Comparison of ENCODE assay signal across 21 cellular contexts in the genomic region with DNA sequence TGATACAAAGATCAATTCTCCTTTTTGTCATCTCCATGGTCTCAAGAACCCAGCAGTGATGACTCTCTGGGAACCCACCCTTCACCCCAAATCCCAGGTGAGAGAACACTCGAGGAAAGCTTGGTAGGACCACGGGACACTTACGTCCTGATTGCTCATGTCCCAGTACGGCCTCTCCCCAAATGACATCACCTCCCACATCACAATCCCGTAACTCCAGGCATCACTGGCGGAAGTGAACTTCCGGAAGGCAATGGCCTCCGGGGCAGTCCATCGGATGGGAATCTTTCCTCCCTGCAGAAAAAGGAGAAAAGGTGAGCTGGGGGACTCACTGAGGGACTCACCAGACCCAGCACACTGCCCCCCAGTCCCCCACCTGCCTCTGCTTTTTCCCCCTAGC. TPM values are rescaled to one million over a fixed set of nuclear protein-coding genes. Genes with fewer than 3 reads are reported as not detected.
DNase-seq lines count a peak whose midpoint lies in the region; ATAC-seq, FAIRE-seq and TF ChIP-seq lines count a peak whose summit lies in the region.
"Had no signal": no experiment of that assay in that cellular context is flagged by ENCODE, and none has a peak within 500 bp of the region (broad histone marks: within the 10 kb centered on the region; RNA-seq: fewer than 3 reads in every experiment).

No MANE protein-coding gene starts in this region.

- FAIRE-seq in HepG2 (lab: Jason Lieb, UNC) = no peak
- FAIRE-seq: A549, GM12878, GM18507, HTR-8/SVneo had no signal

- H3K9me3 ChIP-seq in HepG2 (ENCODE audit: low read length) (no peaks in the 10 kb centered on the region), sigmoid colon (no peaks in the 10 kb centered on the region)
- H3K9me3 ChIP-seq: A549 had no signal

- H3K36me3 ChIP-seq in H7 (replicated peaks; ENCODE audit: control insufficient read depth, insufficient read depth, low read length) (peaks cover 53% of the 10 kb centered on the region), HepG2 (replicated peaks in 1 of 2; ENCODE audit: control insufficient read depth in 1 of 2, insufficient read depth in 2 of 2, low read length in 2 of 2) (peaks cover 22 to 71% of the 10 kb centered on the region in 2 experiments), sigmoid colon (peaks cover 16 to 65% (median 38%) of the 10 kb centered on the region in 4 donors)

- H2AFZ ChIP-seq in HepG2 (ENCODE audit: low read length) = no peak overlapping the region
- H2AFZ ChIP-seq: GM23338 had no signal

- TF ChIP-seq POLR2A in HepG2 (IDR thresholded peaks at IDR 0.05; ENCODE audit: insufficient read depth in 1 of 2, low read depth in 2 of 2, low read length in 2 of 2) (no peak), sigmoid colon (IDR thresholded peaks at IDR 0.05) (no peak)

- no peak for TF ChIP-seq CTCF in HepG2 (CRISPR knock-in tag; IDR thresholded peaks at IDR 0.05)
- no peak for TF ChIP-seq CTCF in sigmoid colon (IDR thresholded peaks at IDR 0.05)

- no TSS peak for BruUV-seq in HepG2 (replicated peaks; lab: Mats Ljungman, UMichigan)

- H3K4me1 ChIP-seq in HepG2 (ENCODE audit: insufficient read depth, low read length) (peaks cover 51% of the 10 kb centered on the region), sigmoid colon (peaks cover 0 to 38% (median 33%) of the 10 kb centered on the region in 4 donors)

- DNase-seq in H7 (peak; percentile 23), HepG2 (ENCODE audit: low spot score) (no peak), sigmoid colon (no peak), DMS53 treated with DMSO at 0.1 percent for 48 hours (lab: John Stamatoyannopoulos, UW; ENCODE audit: unreplicated experiment) (no peak), GOT3 (lab: John Stamatoyannopoulos, UW) (no peak)
- no peak for DNase-seq in stimulated activated CD8-positive, alpha-beta memory T cell treated with anti-CD3 and anti-CD28 coated beads, Interleukin-4, amount 100 ng/mL, for 48 hours
- no peak for DNase-seq in activated CD4-positive, alpha-beta T cell treated with anti-CD3 and anti-CD28 coated beads, Interleukin-2, amount 50 U/mL, for 48 hours
- DNase-seq: C1 segment of cervical spinal cord; Calu3; CD4-positive, alpha-beta T cell; DMS 273 treated with DMSO at 0.1 percent for 48 hours; DMS79; HCEC 1CT; HFFc6 had no signal

- in situ Hi-C loops in HepG2 (cut with HindIII; ENCODE audit: extremely low pct_ligation_motif_present, low pct_unique_long_range_greater_than_20kb) = no loop called here

- H3K79me2 ChIP-seq in HepG2 (ENCODE audit: insufficient read depth, low read length) = no peaks in the 10 kb centered on the region

- H3K9me3 Mint-ChIP-seq in dendritic cell treated with granulocyte-macrophage colony-stimulating factor and Interleukin-4, amounts not matched to agents 40 ng/mL and 50 ng/mL, for 4 days = no peaks in the 10 kb centered on the region
- H3K9me3 Mint-ChIP-seq: CD4-positive, alpha-beta T cell; GM23338; HFFc6 had no signal

- CTCF ChIA-PET in HepG2 (lab: Yijun Ruan, JAX; ENCODE audit: low intra/inter-chr PET ratio, low total read pairs) = no interaction called here

- H3K9ac ChIP-seq in HepG2 (ENCODE audit: insufficient read depth, low read depth, low read length) = no peak overlapping the region

- no peak for TF ChIP-seq RAD21 in HepG2 (CRISPR knock-in tag; IDR thresholded peaks at IDR 0.05)

- peaks cover 29% of the 10 kb centered on the region for H3K4me1 Mint-ChIP-seq in dendritic cell treated with granulocyte-macrophage colony-stimulating factor and Interleukin-4, amounts not matched to agents 40 ng/mL and 50 ng/mL, for 4 days (ENCODE audit: low read depth)

- POLR2A ChIA-PET in HepG2 (lab: Yijun Ruan, JAX) = interaction anchor here (1.1 to 1.9 kb wide), 2 partner anchors 8 to 46 kb away, joined by 4 to 5 read pairs; partner anchors contain the start of gene SLC12A9

- no peaks in the 10 kb centered on the region; the same call in 1 of the 2 replicates for H4K20me1 ChIP-seq in HepG2 (ENCODE audit: insufficient read depth, low read length)

- WGBS in HepG2 (ENCODE audit: low lambda C conversion rate) = 94% methylated on average over 9 of the region's 9 CpGs
- WGBS in sigmoid colon, 2 donors = 92 to 94% methylated on average over 9 of the region's 9 CpGs

- no peak overlapping the region for H3K4me2 ChIP-seq in HepG2 (ENCODE audit: low read depth, low read length)
- H3K4me2 ChIP-seq: A549, GM23338 had no signal

- no peak overlapping the region for H3K4me3 Mint-ChIP-seq in dendritic cell treated with granulocyte-macrophage colony-stimulating factor and Interleukin-4, amounts not matched to agents 40 ng/mL and 50 ng/mL, for 4 days
- H3K4me3 Mint-ChIP-seq: B cell; CD4-positive, alpha-beta T cell; GM23338; HFFc6 had no signal

- H3K27ac ChIP-seq in HepG2 (ENCODE audit: extremely low read length, insufficient read depth, low read length) = no peak overlapping the region
- H3K27ac ChIP-seq in sigmoid colon = peak overlapping the region in 3 of 4 donors; percentile 72 to 84 (median 77)
- H3K27ac ChIP-seq: A549 had no signal

- H3K36me3 Mint-ChIP-seq in dendritic cell treated with granulocyte-macrophage colony-stimulating factor and Interleukin-4, amounts not matched to agents 40 ng/mL and 50 ng/mL, for 4 days (ENCODE audit: low read depth) = no peaks in the 10 kb centered on the region

- H3K27me3 Mint-ChIP-seq in dendritic cell treated with granulocyte-macrophage colony-stimulating factor and Interleukin-4, amounts not matched to agents 40 ng/mL and 50 ng/mL, for 4 days = peaks cover 6% of the 10 kb centered on the region
- H3K27me3 Mint-ChIP-seq: B cell; CD4-positive, alpha-beta T cell had no signal

- H3K27ac Mint-ChIP-seq in dendritic cell treated with granulocyte-macrophage colony-stimulating factor and Interleukin-4, amounts not matched to agents 40 ng/mL and 50 ng/mL, for 4 days = peak overlapping the region; percentile 4
- H3K27ac Mint-ChIP-seq: B cell; CD4-positive, alpha-beta T cell; GM23338; HFFc6 had no signal

- no peak for ATAC-seq in HepG2
- ATAC-seq: A549, GM12878, GM23338 had no signal

- H3K4me3 ChIP-seq in H7 (ENCODE audit: insufficient read depth, low read depth, low read length) = no peak overlapping the region
- H3K4me3 ChIP-seq in HepG2 (replicated peaks in 1 of 3; ENCODE audit: insufficient read depth in 1 of 3, low read depth in 2 of 3, low read length in 3 of 3) = no peak overlapping the region
- H3K4me3 ChIP-seq in sigmoid colon = no peak overlapping the region
- H3K4me3 ChIP-seq: A549, GM12878, GM23338 had no signal

- no peaks in the 10 kb centered on the region for H3K27me3 ChIP-seq in H7 (ENCODE audit: control insufficient read depth, insufficient read depth, low read length)
- H3K27me3 ChIP-seq in HepG2 (ENCODE audit: control insufficient read depth in 1 of 2, insufficient read depth in 2 of 2, low read length in 2 of 2) = no peaks in the 10 kb centered on the region
- no peaks in the 10 kb centered on the region for H3K27me3 ChIP-seq in sigmoid colon

- intact Hi-C loops in dendritic cell treated with granulocyte-macrophage colony-stimulating factor and Interleukin-4, amounts not matched to agents 40 ng/mL and 50 ng/mL, for 4 days (cut with micrococcal nuclease) = no loop called here
- intact Hi-C loops in HepG2 (cut with micrococcal nuclease; ENCODE audit: unreplicated experiment) = no loop called here
- intact Hi-C loops in sigmoid colon (cut with DNase I) = no loop called here

- no peak for TF ChIP-seq EP300 in HepG2 (IDR thresholded peaks at IDR 0.05; ENCODE audit: low read depth in 2 of 2, low read length in 2 of 2)
- TF ChIP-seq EP300 in HepG2 (CRISPR knock-in tag; IDR thresholded peaks at IDR 0.05; ENCODE audit: borderline replicate concordance) = no peak
- TF ChIP-seq EP300 in sigmoid colon (IDR thresholded peaks at IDR 0.05) = no peak

RNA-seq across cellular contexts. Expression of gene EPHB4, which starts 21.0 kb away (rescaled TPM):
- 141 and 143 TPM in 2 replicates for total RNA-seq in H7 (2014; rRNA removed; shearing (Covaris generic))
- total RNA-seq in HepG2 (2016; rRNA removed; fragmentation: Illumina TruSeq; extraction: Trizol) (43.7 and 69.6 TPM in 2 replicates), sigmoid colon (10 to 100 TPM; 23.9 to 35.5 (median 29.3) TPM)
- 115 and 125 TPM in 2 replicates for total RNA-seq in HepG2 (2016; cell fraction: cytosol; rRNA removed; fragmentation: Illumina TruSeq; extraction: Trizol; ENCODE audit: low read depth)
- 33.6 and 74.6 TPM in 2 replicates for total RNA-seq in HepG2 (2016; cell fraction: insoluble cytoplasmic fraction; rRNA removed; fragmentation: Illumina TruSeq; extraction: Trizol)
- total RNA-seq in HepG2 (2016; cell fraction: membrane; rRNA removed; fragmentation: Illumina TruSeq; extraction: Trizol) = 93.1 and 103 TPM in 2 replicates
- total RNA-seq in HepG2 (2016; cell fraction: nucleus; rRNA removed; fragmentation: Illumina TruSeq; extraction: Trizol) = 48.0 and 55.0 TPM in 2 replicates
- polyA plus RNA-seq in HepG2 (2011; rRNA removed) (61.4 and 68.6 TPM in 2 replicates), sigmoid colon (10 to 100 TPM in 2 of 3 donors, 1 to 10 TPM in 1; 5.1 to 29.1 (median 10.2) TPM)
- 64.7 and 70.1 TPM in 2 replicates for polyA plus RNA-seq in HepG2 (2011; cell fraction: cytosol; rRNA removed)
- polyA plus RNA-seq in HepG2 (2011; cell fraction: nucleus; rRNA removed) = 67.4 and 70.1 TPM in 2 replicates
- 41.3 and 63.8 TPM in 2 replicates for polyA plus RNA-seq in HepG2 (2012)
- 21.4 and 23.9 TPM in 2 replicates for polyA plus RNA-seq in HepG2 (2016; cell fraction: cytosol; fragmentation: Illumina TruSeq; extraction: Trizol; ENCODE audit: low read depth)
- 33.0 and 43.1 TPM in 2 replicates for polyA plus RNA-seq in HepG2 (2016; cell fraction: insoluble cytoplasmic fraction; fragmentation: Illumina TruSeq; extraction: Trizol; ENCODE audit: low read depth)
- 52.7 and 65.5 TPM in 2 replicates for polyA plus RNA-seq in HepG2 (2016; cell fraction: membrane; fragmentation: Illumina TruSeq; extraction: Trizol; ENCODE audit: low read depth)
- polyA plus RNA-seq in HepG2 (2016; cell fraction: nucleus; fragmentation: Illumina TruSeq; extraction: Trizol; ENCODE audit: insufficient read depth, low read depth) = 79.2 and 79.8 TPM in 2 replicates
- 43.5 and 157 TPM in 2 replicates for polyA minus RNA-seq in HepG2 (2011; rRNA and poly(A)+ RNA removed; ENCODE audit: low replicate concordance)
- 51.4 and 51.7 TPM in 2 replicates for polyA minus RNA-seq in HepG2 (2011; cell fraction: cytosol; rRNA and poly(A)+ RNA removed)
- polyA minus RNA-seq in HepG2 (2011; cell fraction: nucleus; rRNA and poly(A)+ RNA removed) = 43.1 and 44.5 TPM in 2 replicates

RNA-seq across cellular contexts. Expression of gene SLC12A9, which starts 46.2 kb away (rescaled TPM):
- 21.9 and 27.9 TPM in 2 replicates for total RNA-seq in H7 (2014; rRNA removed; shearing (Covaris generic))
- total RNA-seq in HepG2 (2016; rRNA removed; fragmentation: Illumina TruSeq; extraction: Trizol) (5.4 and 16.6 TPM in 2 replicates), sigmoid colon (10 to 100 TPM; 10.4 to 17.9 (median 14.8) TPM)
- total RNA-seq in HepG2 (2016; cell fraction: cytosol; rRNA removed; fragmentation: Illumina TruSeq; extraction: Trizol; ENCODE audit: low read depth) = 4.7 and 5.6 TPM in 2 replicates
- total RNA-seq in HepG2 (2016; cell fraction: insoluble cytoplasmic fraction; rRNA removed; fragmentation: Illumina TruSeq; extraction: Trizol) = 5.6 and 18.2 TPM in 2 replicates
- total RNA-seq in HepG2 (2016; cell fraction: membrane; rRNA removed; fragmentation: Illumina TruSeq; extraction: Trizol) = 7.9 and 9.1 TPM in 2 replicates
- 14.7 and 18.3 TPM in 2 replicates for total RNA-seq in HepG2 (2016; cell fraction: nucleus; rRNA removed; fragmentation: Illumina TruSeq; extraction: Trizol)
- polyA plus RNA-seq in HepG2 (2011; rRNA removed) (8.7 and 13.9 TPM in 2 replicates), sigmoid colon (10 to 100 TPM in 1 of 3 donors, 1 to 10 TPM in 2; 2.5 to 34.2 (median 4.2) TPM)
- 6.6 and 7.9 TPM in 2 replicates for polyA plus RNA-seq in HepG2 (2011; cell fraction: cytosol; rRNA removed)
- polyA plus RNA-seq in HepG2 (2011; cell fraction: nucleus; rRNA removed) = 25.6 and 27.8 TPM in 2 replicates
- 6.2 and 8.0 TPM in 2 replicates for polyA plus RNA-seq in HepG2 (2012)
- 1.6 and 2.0 TPM in 2 replicates for polyA plus RNA-seq in HepG2 (2016; cell fraction: cytosol; fragmentation: Illumina TruSeq; extraction: Trizol; ENCODE audit: low read depth)
- polyA plus RNA-seq in HepG2 (2016; cell fraction: insoluble cytoplasmic fraction; fragmentation: Illumina TruSeq; extraction: Trizol; ENCODE audit: low read depth) = 4.7 and 6.3 TPM in 2 replicates
- polyA plus RNA-seq in HepG2 (2016; cell fraction: membrane; fragmentation: Illumina TruSeq; extraction: Trizol; ENCODE audit: low read depth) = 4.0 and 4.6 TPM in 2 replicates
- polyA plus RNA-seq in HepG2 (2016; cell fraction: nucleus; fragmentation: Illumina TruSeq; extraction: Trizol; ENCODE audit: insufficient read depth, low read depth) = 31.8 and 35.4 TPM in 2 replicates
- 12.3 and 25.2 TPM in 2 replicates for polyA minus RNA-seq in HepG2 (2011; rRNA and poly(A)+ RNA removed; ENCODE audit: low replicate concordance)
- 3.1 and 5.7 TPM in 2 replicates for polyA minus RNA-seq in HepG2 (2011; cell fraction: cytosol; rRNA and poly(A)+ RNA removed)
- polyA minus RNA-seq in HepG2 (2011; cell fraction: nucleus; rRNA and poly(A)+ RNA removed) = 4.0 and 6.5 TPM in 2 replicates
